In genomic region chr4:15938640-15939039, GRCh38 we compare ENCODE assay signal across 19 cellular contexts. TPM values are rescaled to one million over a fixed set of nuclear protein-coding genes. Genes with fewer than 3 reads are reported as not detected.
DNase-seq lines count a peak whose midpoint lies in the region; ATAC-seq, FAIRE-seq and TF ChIP-seq lines count a peak whose summit lies in the region.
"Had no signal": no experiment of that assay in that cellular context is flagged by ENCODE, and none has a peak within 500 bp of the region (broad histone marks: within the 10 kb centered on the region; RNA-seq: fewer than 3 reads in every experiment).

Gene FGFBP1 (minus strand): TSS chr4:15938740. CDS start chr4:15936632, 2,108 bp downstream.

- no peaks in the 10 kb centered on the region for H3K36me3 ChIP-seq in PC-9 (ENCODE audit: low read depth)
- H3K36me3 ChIP-seq in transverse colon: no peaks in the 10 kb centered on the region

- TF ChIP-seq POLR2A in transverse colon (IDR thresholded peaks at IDR 0.05): no peak

- DNase-seq in PC-9 (no peak), epithelial cell of esophagus (ENCODE audit: low read depth) (no peak), left colon (no peak), transverse colon (no peak), RCC 7860 (ENCODE audit: low spot score) (no peak)
- DNase-seq: ACHN, AML-193, COR-L47, DMS153, HCEC 1CT, MV-4-11, NCI-H2171, NCI-H446 treated with DMSO at 0.1 percent for 48 hours, Right ventricle myocardium superior, SK-N-SH had no signal

- H3K79me2 ChIP-seq in PC-9 (ENCODE audit: low read depth): no peaks in the 10 kb centered on the region

- TF ChIP-seq EP300 in transverse colon (IDR thresholded peaks at IDR 0.05; ENCODE audit: low read depth): no peak

- peak within 1 kb of the TSS; percentile 64 for H3K4me2 ChIP-seq in PC-9
- H3K4me2 ChIP-seq: SK-N-SH had no signal

- H3K4me1 ChIP-seq in PC-9 (replicated peaks; ENCODE audit: insufficient read depth) (peaks cover 27% of the 10 kb centered on the region), transverse colon (peaks cover 0 to 30% (median 16%) of the 10 kb centered on the region in 4 donors)

- intact Hi-C loops in PC-9 (cut with micrococcal nuclease; ENCODE audit: unreplicated experiment) (loop anchor here (5.0 kb wide), 1 partner anchor 56 kb away; no protein-coding TSS in a partner anchor), left colon (cut with DNase I, micrococcal nuclease) (no loop called here), transverse colon (cut with DNase I; ENCODE audit: low total_unique reads) (no loop called here)

- peak within 1 kb of the TSS; percentile 24; the same call in 1 of the 2 replicates for H2AFZ ChIP-seq in PC-9

- in situ Hi-C loops in transverse colon (cut with MboI; ENCODE audit: low pct_ligation_motif_present in 1 of 4, low pct_unique_long_range_greater_than_20kb in 1 of 4, low sequenced_read_pairs in 3 of 4): no loop called here

- H3K4me3 ChIP-seq in PC-9 (peak within 1 kb of the TSS; percentile 34; the same call in 1 of the 2 replicates), epithelial cell of esophagus (ENCODE audit: low read length) (peak within 1 kb of the TSS; percentile 58), transverse colon (no peak within 1 kb of the TSS)
- H3K4me3 ChIP-seq: K562 had no signal

- H4K20me1 ChIP-seq in PC-9 (ENCODE audit: insufficient read depth): no peaks in the 10 kb centered on the region

- H3K27ac ChIP-seq in PC-9 (peak within 1 kb of the TSS; percentile 34; the same call in 1 of the 2 replicates), transverse colon (peak within 1 kb of the TSS; percentile 70 to 81 (median 76))

- H3F3A ChIP-seq in PC-9 (ENCODE audit: insufficient read depth, low read depth): peaks cover 9% of the 10 kb centered on the region; the same call in 1 of the 2 replicates

- POLR2A ChIA-PET in PC-9 (lab: Charles Lee; ENCODE audit: unreplicated experiment): interaction anchor here (0.6 to 1.0 kb wide), 3 partner anchors 18 to 321 kb away, joined by 3 to 4 read pairs (median 3); no protein-coding TSS in a partner anchor

- BruUV-seq in PC-9 (replicated peaks; lab: Mats Ljungman, UMichigan): no TSS peak

- no peaks in the 10 kb centered on the region for H3K9me2 ChIP-seq in PC-9 (ENCODE audit: insufficient read depth)
- H3K9me2 ChIP-seq: SK-N-SH had no signal

- H3K27me3 ChIP-seq in PC-9 (ENCODE audit: insufficient read depth, low read depth) (no peaks in the 10 kb centered on the region), transverse colon (no peaks in the 10 kb centered on the region)

- no peak for FAIRE-seq in RCC 7860 (lab: Jason Lieb, UNC)
- FAIRE-seq: K562 had no signal

- no peak for ATAC-seq in left colon
- ATAC-seq in GM18909 (IDR thresholded peaks at IDR 0.05; ENCODE audit: poor library complexity, unreplicated experiment): no peak
- ATAC-seq in GM21390 (IDR thresholded peaks at IDR 0.05; ENCODE audit: unreplicated experiment): no peak
- no peak for ATAC-seq in GM19395 (IDR thresholded peaks at IDR 0.05; ENCODE audit: unreplicated experiment)
- ATAC-seq: K562 had no signal

- WGBS in transverse colon (ENCODE audit: low coverage in 1 of 2), 2 donors: 13 to 46% methylated on average over 4 of the region's 4 CpGs

- H3K9me3 ChIP-seq in PC-9 (ENCODE audit: insufficient read depth, low read depth) (no peaks in the 10 kb centered on the region), transverse colon (no peaks in the 10 kb centered on the region)
- H3K9me3 ChIP-seq: SK-N-SH had no signal

- CTCF ChIA-PET in PC-9 (lab: Charles Lee): no interaction called here

- TF ChIP-seq CTCF in PC-9 (conservative IDR thresholded peaks at IDR 0.05) (no peak), epithelial cell of esophagus (IDR thresholded peaks at IDR 0.05; ENCODE audit: insufficient read depth, low read depth, low read length, missing control alignments) (no peak), transverse colon (IDR thresholded peaks at IDR 0.05) (no peak)

RNA-seq across cellular contexts. Expression of gene FGFBP1, which starts in this region (rescaled TPM):
- total RNA-seq in PC-9 (2021) (11.1 and 30.8 TPM in 2 replicates), left colon (10 to 100 TPM; 39.8 to 82.8 TPM), transverse colon (10 to 100 TPM in 2 of 4 donors, 1 to 10 TPM in 2; 7.0 to 12.6 (median 10.1) TPM)
- total RNA-seq: K562, Right ventricle myocardium superior had no signal

Comparison
In these comparisons a context has a peak if more than half of its experiments do, and no peak if none do; other contexts are left out.
1. H3K4me3 ChIP-seq: peak in PC-9 (single experiment) and epithelial cell of esophagus (single experiment); none in transverse colon (0 of 4).